Comparison of ENCODE assay signal across 8 cellular contexts in the genomic region with DNA sequence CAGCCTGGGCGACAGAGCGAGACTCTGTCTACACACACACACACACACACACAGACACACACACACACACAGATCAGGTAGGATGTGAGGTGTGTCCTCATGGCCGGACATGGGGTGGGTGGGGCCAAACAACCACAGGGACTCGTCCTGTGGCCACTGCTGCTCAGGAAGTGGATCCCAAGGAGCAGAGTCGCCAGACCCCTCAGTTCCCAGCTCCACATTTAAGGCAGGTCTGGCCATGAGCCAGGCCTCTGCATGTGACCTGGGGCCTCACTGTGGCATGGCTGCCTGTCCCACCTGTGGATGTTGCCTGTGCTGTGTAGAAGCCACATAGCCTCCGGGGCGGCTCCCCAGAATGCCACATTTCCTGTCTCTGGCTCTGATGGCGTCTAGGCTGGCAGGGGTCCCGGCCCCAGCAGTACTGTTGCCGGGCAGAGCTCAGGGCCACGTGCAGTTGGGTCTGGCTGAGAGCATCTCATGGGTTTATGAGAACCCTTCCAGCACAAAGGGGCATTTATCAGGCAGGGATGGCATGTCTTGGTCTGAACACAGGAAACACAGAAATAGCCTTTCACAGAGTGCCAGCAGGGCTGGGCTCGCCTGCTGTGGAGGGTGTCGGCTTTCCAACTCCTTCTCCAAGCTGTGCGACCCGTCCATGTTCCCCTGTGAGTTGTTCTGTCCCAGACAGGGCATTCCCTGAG. TPM values are rescaled to one million over a fixed set of nuclear protein-coding genes. Genes with fewer than 3 reads are reported as not detected.
DNase-seq lines count a peak whose midpoint lies in the region; ATAC-seq and TF ChIP-seq lines count a peak whose summit lies in the region.

No MANE protein-coding gene starts in this region.

- peak overlapping the region in 1 of 2 donors; percentile 2 for H3K4me3 ChIP-seq in ascending aorta

- no peaks in the 10 kb centered on the region for H3K9me3 ChIP-seq in ascending aorta

- peak overlapping the region; percentile 63 to 76 for H3K27ac ChIP-seq in ascending aorta

- DNase-seq in G401 (ENCODE audit: low spot score) (peak; percentile 82), T follicular helper cell (ENCODE audit: low read depth) (peak; percentile 44), ascending aorta (ENCODE audit: low spot score in 2 of 2) (no peak), middle frontal gyrus (ENCODE audit: extremely low spot score, low spot score) (peak; percentile 84), dedifferentiated amniotic fluid mesenchymal stem cell (ENCODE audit: extremely low spot score) (no peak), NCI-H1694 (lab: John Stamatoyannopoulos, UW) (no peak)

- no peaks in the 10 kb centered on the region for H3K36me3 ChIP-seq in ascending aorta

- intact Hi-C loops in ascending aorta (cut with DNase I), result no loop called here

- H3K4me1 ChIP-seq in ascending aorta, result peaks cover 0 to 12% of the 10 kb centered on the region in 2 donors

- in situ Hi-C loops in G401 (cut with HindIII; ENCODE audit: low sequenced_read_pairs), result no loop called here

- no peaks in the 10 kb centered on the region for H3K27me3 ChIP-seq in ascending aorta

- no peak for TF ChIP-seq CTCF in ascending aorta (IDR thresholded peaks at IDR 0.05)

- ATAC-seq in HG02610 (IDR thresholded peaks at IDR 0.05; ENCODE audit: unreplicated experiment) (no peak), HG02798 (IDR thresholded peaks at IDR 0.05; ENCODE audit: poor library complexity, unreplicated experiment) (no peak)

RNA-seq across cellular contexts. Expression of gene NINJ1, which starts 9.9 kb away (rescaled TPM):
- total RNA-seq in G401 (2014; rRNA removed; shearing (Covaris generic)), result 25.6 and 28.4 TPM in 2 replicates
- 156 TPM for total RNA-seq in ascending aorta

RNA-seq across cellular contexts. Expression of gene WNK2, which starts 40.0 kb away (rescaled TPM):
- total RNA-seq in G401 (2014; rRNA removed; shearing (Covaris generic)), result 5.8 and 8.9 TPM in 2 replicates
- not detected for total RNA-seq in ascending aorta

RNA-seq across cellular contexts. Expression of gene CARD19, which starts 48.0 kb away (rescaled TPM):
- 31.4 and 36.7 TPM in 2 replicates for total RNA-seq in G401 (2014; rRNA removed; shearing (Covaris generic))
- 212 TPM for total RNA-seq in ascending aorta

Comparison
In these comparisons a context has a peak if more than half of its experiments do, and no peak if none do; other contexts are left out.
1. DNase-seq: peak in G401 (single experiment), T follicular helper cell (single experiment) and middle frontal gyrus (single experiment); none in ascending aorta (0 of 2), dedifferentiated amniotic fluid mesenchymal stem cell (single experiment) and NCI-H1694 (single experiment).